In genomic region chr14:84857571-84857970, GRCh38 we compare ENCODE assay signal across 19 cellular contexts.
"Had no signal": no experiment of that assay in that cellular context is flagged by ENCODE, and none has a peak within 500 bp of the region (broad histone marks: within the 10 kb centered on the region; RNA-seq: fewer than 3 reads in every experiment).

No MANE protein-coding gene starts in this region.

- H3K27me3 ChIP-seq: thyroid gland had no signal

- H3K27ac ChIP-seq: left ventricle myocardium inferior, thyroid gland, WERI-Rb-1 had no signal

- H3K4me1 ChIP-seq: left ventricle myocardium inferior, thyroid gland had no signal

- H3K27ac Mint-ChIP-seq: activated naive CD8-positive, alpha-beta T cell treated with anti-CD3 and anti-CD28 coated beads, Interleukin-2, amount 10 ng/mL, durations not matched to agents 7 days and 5 days; activated T-helper 1 cell treated with anti-CD3 and anti-CD28 coated beads, Interleukin-12 subunit alpha, Interleukin-12 subunit beta, Interleukin-2, Interleukin-4 antibody, amounts not matched to agents 30 ng/mL and 10 ng/mL and 1 ng/mL, durations not matched to agents 14 hours and 24 hours and 36 hours; brain had no signal

- DNase-seq: activated CD4-positive, alpha-beta T cell treated with anti-CD3 and anti-CD28 coated beads for 1 hour; activated naive CD8-positive, alpha-beta T cell treated with anti-CD3 and anti-CD28 coated beads, Interleukin-2, amount 10 ng/mL, durations not matched to agents 7 days and 5 days; cerebellar nuclear complex; effector CD8-positive, alpha-beta T cell; foreskin fibroblast; glutamatergic neuron; hippocampal formation; islet precursor cell; left ventricle myocardium inferior; occipital lobe; posterior cingulate gyrus; retina; stimulated activated CD8-positive, alpha-beta memory T cell treated with anti-CD3 and anti-CD28 coated beads, Interleukin-4, amount 100 ng/mL, for 48 hours; stimulated activated naive CD4-positive, alpha-beta T cell; thyroid gland; WERI-Rb-1 had no signal

- H3K36me3 Mint-ChIP-seq: activated naive CD8-positive, alpha-beta T cell treated with anti-CD3 and anti-CD28 coated beads, Interleukin-2, amount 10 ng/mL, durations not matched to agents 7 days and 5 days; brain had no signal

- H3K27me3 Mint-ChIP-seq: activated naive CD8-positive, alpha-beta T cell treated with anti-CD3 and anti-CD28 coated beads, Interleukin-2, amount 10 ng/mL, durations not matched to agents 7 days and 5 days had no signal

- FAIRE-seq: endothelial cell of umbilical vein had no signal

- H3K4me3 ChIP-seq: left ventricle myocardium inferior, thyroid gland had no signal

- H3K4me3 Mint-ChIP-seq: activated naive CD8-positive, alpha-beta T cell treated with anti-CD3 and anti-CD28 coated beads, Interleukin-2, amount 10 ng/mL, durations not matched to agents 7 days and 5 days; activated T-helper 1 cell treated with anti-CD3 and anti-CD28 coated beads, Interleukin-12 subunit alpha, Interleukin-12 subunit beta, Interleukin-2, Interleukin-4 antibody, amounts not matched to agents 30 ng/mL and 10 ng/mL and 1 ng/mL, durations not matched to agents 14 hours and 24 hours and 36 hours; brain had no signal

- H3K4me1 Mint-ChIP-seq: activated naive CD8-positive, alpha-beta T cell treated with anti-CD3 and anti-CD28 coated beads, Interleukin-2, amount 10 ng/mL, durations not matched to agents 7 days and 5 days had no signal
